Comparison of ENCODE assay signal across 16 cellular contexts in genomic region chr6:163620670-163621330, GRCh38.
A peak's percentile ranks its signal among the peaks of the same experiment; 100 is the strongest.
DNase-seq lines count a peak whose midpoint lies in the region; TF ChIP-seq lines count a peak whose summit lies in the region.
"Had no signal": no experiment of that assay in that cellular context is flagged by ENCODE, and none has a peak within 500 bp of the region (broad histone marks: within the 10 kb centered on the region; RNA-seq: fewer than 3 reads in every experiment).

No MANE protein-coding gene starts in this region.

- no peaks in the 10 kb centered on the region for H4K20me1 ChIP-seq in OCI-LY1 (ENCODE audit: insufficient read depth, low read length)

- H3K4me2 ChIP-seq in OCI-LY1 (ENCODE audit: low read length), result peak overlapping the region; percentile 40; the same call in 1 of the 2 replicates
- H3K4me2 ChIP-seq: GM23338 had no signal

- no peak for TF ChIP-seq CTCF in OCI-LY1 (IDR thresholded peaks at IDR 0.05; ENCODE audit: low read length)

- H3K9me3 ChIP-seq in OCI-LY1 (ENCODE audit: low read length), result peaks cover 6% of the 10 kb centered on the region; the same call in 1 of the 2 replicates
- H3K9me3 ChIP-seq: heart right ventricle, sigmoid colon had no signal

- no peak overlapping the region for H3K4me3 ChIP-seq in OCI-LY1 (ENCODE audit: low read depth, low read length, poor library complexity, severe bottlenecking)
- H3K4me3 ChIP-seq: GM23338, heart right ventricle, sigmoid colon had no signal

- H3K9ac ChIP-seq in OCI-LY1 (ENCODE audit: low read length), result no peak overlapping the region

- H3K36me3 ChIP-seq in OCI-LY1 (ENCODE audit: insufficient read depth, low read length), result no peaks in the 10 kb centered on the region; the same call in 1 of the 2 replicates
- H3K36me3 ChIP-seq: heart right ventricle, sigmoid colon had no signal

- H3K27me3 ChIP-seq in OCI-LY1 (ENCODE audit: insufficient read depth, low read length), result no peaks in the 10 kb centered on the region
- H3K27me3 ChIP-seq: heart right ventricle, sigmoid colon had no signal

- H3F3A ChIP-seq in OCI-LY1 (ENCODE audit: insufficient read depth, low read length), result no peaks in the 10 kb centered on the region

- no peak overlapping the region for H2AFZ ChIP-seq in OCI-LY1 (ENCODE audit: low read length)
- H2AFZ ChIP-seq: GM23338 had no signal

- DNase-seq in ELR (ENCODE audit: low read depth) (peak; percentile 39), HCEC 1CT (peak; percentile 22), left kidney (ENCODE audit: low read depth, low spot score) (peak; percentile 34), hippocampal formation (lab: John Stamatoyannopoulos, UW) (no peak), ecto neural progenitor cell (ENCODE audit: low spot score) (no peak), activated gamma-delta T cell (lab: John Stamatoyannopoulos, UW) (no peak), DMS79 treated with DMSO at 0.1 percent for 48 hours (lab: John Stamatoyannopoulos, UW) (no peak)
- DNase-seq: activated CD4-positive, alpha-beta memory T cell treated with anti-CD3 and anti-CD28 coated beads for 36 hours; activated T-cell treated with anti-CD3 and anti-CD28 coated beads, Interleukin-2, amount 50 U/mL, for 4 hours; GF-D8; heart right ventricle; NCI-H1694 treated with DMSO at 0.1 percent for 48 hours; occipital lobe; sigmoid colon had no signal

- H3K27ac ChIP-seq in OCI-LY1 (ENCODE audit: low read depth, low read length, poor library complexity, severe bottlenecking), result no peak overlapping the region
- H3K27ac ChIP-seq: heart right ventricle, sigmoid colon had no signal

- H3K4me1 ChIP-seq in OCI-LY1 (ENCODE audit: insufficient read depth, low read length, severe bottlenecking), result peaks cover 11% of the 10 kb centered on the region
- H3K4me1 ChIP-seq: heart right ventricle, sigmoid colon had no signal

- H3K9me2 ChIP-seq in OCI-LY1 (ENCODE audit: low read depth, low read length), result no peaks in the 10 kb centered on the region

- no peaks in the 10 kb centered on the region for H3K79me2 ChIP-seq in OCI-LY1 (ENCODE audit: insufficient read depth, low read length)

Comparison
In these comparisons a context has a peak if more than half of its experiments do, and no peak if none do; other contexts are left out.
1. DNase-seq: peak in ELR (single experiment), HCEC 1CT (single experiment) and left kidney (single experiment); none in hippocampal formation (0 of 2), ecto neural progenitor cell (single experiment), activated gamma-delta T cell (single experiment) and DMS79 treated with DMSO at 0.1 percent for 48 hours (single experiment).